In genomic region chr2:228613133-228613532, GRCh38 we compare ENCODE assay signal across 13 cellular contexts.
DNase-seq lines count a peak whose midpoint lies in the region; ATAC-seq and TF ChIP-seq lines count a peak whose summit lies in the region.
"Had no signal": no experiment of that assay in that cellular context is flagged by ENCODE, and none has a peak within 500 bp of the region (broad histone marks: within the 10 kb centered on the region; RNA-seq: fewer than 3 reads in every experiment).

No MANE protein-coding gene starts in this region.

- H3K36me3 ChIP-seq in brain microvascular endothelial cell (replicated peaks) (no peaks in the 10 kb centered on the region), thoracic aorta (no peaks in the 10 kb centered on the region)
- H3K36me3 ChIP-seq: spleen had no signal

- no peak for TF ChIP-seq CTCF in brain microvascular endothelial cell (IDR thresholded peaks at IDR 0.05; ENCODE audit: low read depth, low read length, missing control alignments)
- no peak for TF ChIP-seq CTCF in thoracic aorta (IDR thresholded peaks at IDR 0.05)

- no peaks in the 10 kb centered on the region for H3K4me1 ChIP-seq in thoracic aorta (ENCODE audit: control insufficient read depth in 1 of 2, low read depth in 2 of 2)
- H3K4me1 ChIP-seq: spleen had no signal

- no peaks in the 10 kb centered on the region for H3K9me3 ChIP-seq in thoracic aorta

- H3K4me3 ChIP-seq in brain microvascular endothelial cell (ENCODE audit: low read depth, low read length) (no peak overlapping the region), thoracic aorta (no peak overlapping the region)
- H3K4me3 ChIP-seq: spleen had no signal

- peak; percentile 13 for DNase-seq in stimulated activated CD4-positive, alpha-beta T cell treated with anti-CD3 and anti-CD28 coated beads, Interleukin-1b, Interleukin-23, amount 100 ng/mL, for 48 hours
- no peak for DNase-seq in stimulated activated CD4-positive, alpha-beta T cell treated with anti-CD3 and anti-CD28 coated beads, Interleukin-2, amount 100 ng/mL, for 48 hours
- DNase-seq in brain microvascular endothelial cell (peak; percentile 97), thoracic aorta (ENCODE audit: low spot score) (no peak), NCI-H2107 (lab: John Stamatoyannopoulos, UW) (no peak), NCI-H345 treated with DMSO at 0.1 percent for 48 hours (lab: John Stamatoyannopoulos, UW; ENCODE audit: unreplicated experiment) (no peak), NCI-H1417 (lab: John Stamatoyannopoulos, UW) (no peak)
- DNase-seq: activated CD4-positive, alpha-beta T cell treated with anti-CD3 and anti-CD28 coated beads, Interleukin-2, amount 50 U/mL, for 1 hour; amygdala; C1 segment of cervical spinal cord; MM.1S; spleen had no signal

- peak overlapping the region; percentile 90 for H3K27ac ChIP-seq in brain microvascular endothelial cell
- no peak overlapping the region for H3K27ac ChIP-seq in thoracic aorta
- H3K27ac ChIP-seq: spleen had no signal

- H3K27me3 ChIP-seq in brain microvascular endothelial cell (replicated peaks) (no peaks in the 10 kb centered on the region), thoracic aorta (replicated peaks; ENCODE audit: insufficient read depth) (no peaks in the 10 kb centered on the region)
- H3K27me3 ChIP-seq: spleen had no signal

- in situ Hi-C loops in brain microvascular endothelial cell (cut with HindIII; ENCODE audit: low pct_ligation_motif_present, low sequenced_read_pairs): no loop called here

- ATAC-seq in HG03520 (IDR thresholded peaks at IDR 0.05; ENCODE audit: unreplicated experiment) (peak; percentile 53), thoracic aorta (ENCODE audit: insufficient number of reproducible peaks, low FRiP score, low read depth) (peak; percentile 28)

Comparison
In these comparisons a context has a peak if more than half of its experiments do, and no peak if none do; other contexts are left out.
1. DNase-seq: peak in stimulated activated CD4-positive, alpha-beta T cell treated with anti-CD3 and anti-CD28 coated beads, Interleukin-1b, Interleukin-23, amount 100 ng/mL, for 48 hours (single experiment) and brain microvascular endothelial cell (single experiment); none in stimulated activated CD4-positive, alpha-beta T cell treated with anti-CD3 and anti-CD28 coated beads, Interleukin-2, amount 100 ng/mL, for 48 hours (0 of 2), thoracic aorta (single experiment), NCI-H2107 (single experiment), NCI-H345 treated with DMSO at 0.1 percent for 48 hours (single experiment) and NCI-H1417 (0 of 3).